Comparison of ENCODE assay signal across 1 cellular context in the genomic region with DNA sequence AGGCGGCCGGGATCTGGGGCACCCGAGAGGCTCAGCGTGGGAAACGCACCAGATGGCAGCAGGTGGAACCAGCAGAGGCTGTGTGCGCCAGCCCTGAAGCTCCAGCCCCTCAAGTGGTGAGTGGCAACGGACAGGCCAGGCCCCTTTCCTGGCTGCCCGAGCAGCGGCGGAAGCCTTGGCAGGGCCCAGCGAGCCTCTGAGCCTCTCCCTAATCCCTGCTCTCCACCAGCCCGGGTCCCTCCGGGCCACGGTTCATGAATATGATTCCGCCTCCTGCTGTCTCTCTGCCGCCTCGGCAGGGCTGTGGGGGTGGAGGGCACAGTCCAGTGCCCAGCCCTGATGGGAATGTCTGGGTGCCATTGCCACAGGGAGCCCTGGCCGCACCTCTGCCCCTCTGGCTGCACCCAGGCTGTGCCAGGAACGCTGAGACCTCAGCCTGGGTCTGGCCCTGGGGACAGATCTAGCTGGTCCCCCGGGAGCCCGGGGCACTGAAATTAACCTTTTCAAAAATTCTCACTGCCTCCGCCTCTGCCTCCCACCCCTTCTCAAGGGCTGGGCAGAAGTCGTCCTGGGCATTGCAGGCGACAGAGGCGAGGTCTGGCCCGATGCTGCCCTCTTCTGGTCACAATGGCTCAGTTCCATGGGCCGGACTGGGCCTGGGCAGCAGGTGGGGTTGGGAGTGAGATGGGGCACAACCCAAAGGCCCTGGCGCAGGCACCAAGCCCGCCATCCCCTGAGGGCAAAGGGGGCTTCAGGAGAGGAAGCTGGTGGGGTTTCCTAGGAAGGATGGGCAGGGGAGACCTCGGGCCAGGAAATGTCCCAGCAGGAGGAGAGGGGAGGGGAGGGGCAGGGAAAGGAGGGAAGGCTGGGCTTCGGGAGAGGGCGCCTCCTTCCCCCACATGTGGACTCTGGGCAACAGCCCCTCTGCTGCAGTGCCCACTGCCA.
TF ChIP-seq lines count a peak whose summit lies in the region.

No MANE protein-coding gene starts in this region.

TF ChIP-seq in SK-N-SH treated with all-trans-retinoic acid at 6 μM for 48 hours, 23 proteins besides CTCF, POLR2A, EP300 and RAD21 (continued from another document):
- TF ChIP-seq, protein P1, sequence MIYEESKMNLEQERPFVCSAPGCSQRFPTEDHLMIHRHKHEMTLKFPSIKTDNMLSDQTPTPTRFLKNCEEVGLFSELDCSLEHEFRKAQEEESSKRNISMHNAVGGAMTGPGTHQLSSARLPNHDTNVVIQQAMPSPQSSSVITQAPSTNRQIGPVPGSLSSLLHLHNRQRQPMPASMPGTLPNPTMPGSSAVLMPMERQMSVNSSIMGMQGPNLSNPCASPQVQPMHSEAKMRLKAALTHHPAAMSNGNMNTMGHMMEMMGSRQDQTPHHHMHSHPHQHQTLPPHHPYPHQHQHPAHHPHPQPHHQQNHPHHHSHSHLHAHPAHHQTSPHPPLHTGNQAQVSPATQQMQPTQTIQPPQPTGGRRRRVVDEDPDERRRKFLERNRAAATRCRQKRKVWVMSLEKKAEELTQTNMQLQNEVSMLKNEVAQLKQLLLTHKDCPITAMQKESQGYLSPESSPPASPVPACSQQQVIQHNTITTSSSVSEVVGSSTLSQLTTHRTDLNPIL (CRISPR knock-in tag; IDR thresholded peaks at IDR 0.05; ENCODE audit: low read depth) = no peak
- no peak for TF ChIP-seq ZFP3 (CRISPR knock-in tag; IDR thresholded peaks at IDR 0.05)
